ENCODE assay signal across 8 cellular contexts in genomic region chr13:19958119-19959111, GRCh38. TPM values are rescaled to one million over a fixed set of nuclear protein-coding genes. Genes with fewer than 3 reads are reported as not detected.
DNase-seq lines count a peak whose midpoint lies in the region; ATAC-seq and TF ChIP-seq lines count a peak whose summit lies in the region.

TSS of gene ZMYM2 (plus strand) at chr13:19958727. CDS start at chr13:19993073, 34,346 bp downstream.

- DNase-seq in AG04449 (ENCODE audit: low read depth, low spot score) = peak; percentile 84
- DNase-seq in NCI-H2227 (lab: John Stamatoyannopoulos, UW; ENCODE audit: unreplicated experiment) = peak; percentile 95
- DNase-seq in WERI-Rb-1 = peak; percentile 99
- peak; percentile 97 to 98 for DNase-seq in breast epithelium (ENCODE audit: low spot score in 2 of 2)

- H3K27me3 ChIP-seq in WERI-Rb-1 (ENCODE audit: insufficient read depth, low read depth, severe bottlenecking) (no peaks in the 10 kb centered on the region), breast epithelium (no peaks in the 10 kb centered on the region), skeletal muscle tissue (ENCODE audit: control insufficient read depth in 3 of 3, insufficient read depth in 3 of 3, low read length in 3 of 3) (no peaks in the 10 kb centered on the region)

- TF ChIP-seq CTCF in AG04449 (IDR thresholded peaks at IDR 0.05; ENCODE audit: insufficient read depth, low read length, missing control alignments) (no peak), WERI-Rb-1 (IDR thresholded peaks at IDR 0.05; ENCODE audit: low read depth, low read length) (no peak), breast epithelium (IDR thresholded peaks at IDR 0.05) (no peak)

- POLR2A ChIA-PET in AG04449 (lab: Yijun Ruan, JAX) = no interaction called here

- H3K4me1 ChIP-seq in breast epithelium = peaks cover 0 to 12% of the 10 kb centered on the region in 2 donors
- H3K4me1 ChIP-seq in skeletal muscle tissue (ENCODE audit: control insufficient read depth in 3 of 3, insufficient read depth in 3 of 3, low read length in 3 of 3) = peaks cover 14 to 19% (median 19%) of the 10 kb centered on the region in 3 donors

- CTCF ChIA-PET in AG04449 (lab: Yijun Ruan, JAX) = no interaction called here

- H3K36me3 ChIP-seq in WERI-Rb-1 (peaks cover 38% of the 10 kb centered on the region), breast epithelium (no peaks in the 10 kb centered on the region), skeletal muscle tissue (ENCODE audit: control insufficient read depth in 3 of 3, insufficient read depth in 3 of 3, low read length in 3 of 3) (no peaks in the 10 kb centered on the region)

- intact Hi-C loops in breast epithelium (cut with DNase I; ENCODE audit: low total_unique reads) = loop anchor here (5.0 kb wide), 2 partner anchors 96 to 326 kb away; partner anchors contain the start of genes MPHOSPH8 and ZMYM5

- H3K4me3 ChIP-seq in AG04449 (ENCODE audit: low read depth, low read length) (peak within 1 kb of the TSS; percentile 83), WERI-Rb-1 (ENCODE audit: low read depth, low read length) (peak within 1 kb of the TSS; percentile 81), breast epithelium (peak within 1 kb of the TSS; percentile 88 to 89 (median 88)), iPS-18c (ENCODE audit: insufficient read depth, low read depth, low read length) (peak within 1 kb of the TSS; percentile 92), skeletal muscle tissue (ENCODE audit: low read length in 3 of 3) (peak within 1 kb of the TSS; percentile 91 to 93 (median 91))

- H3K9me3 ChIP-seq in WERI-Rb-1 (ENCODE audit: severe bottlenecking) (no peaks in the 10 kb centered on the region), breast epithelium (no peaks in the 10 kb centered on the region), iPS-18c (ENCODE audit: control insufficient read depth, insufficient read depth, low read length) (no peaks in the 10 kb centered on the region), skeletal muscle tissue (ENCODE audit: control insufficient read depth in 3 of 3, low read length in 3 of 3) (no peaks in the 10 kb centered on the region)

- TF ChIP-seq POLR2A in breast epithelium (IDR thresholded peaks at IDR 0.05) = peak; percentile 71

- H3K9ac ChIP-seq in skeletal muscle tissue (ENCODE audit: low read depth in 1 of 3, low read length in 3 of 3) = peak within 1 kb of the TSS; percentile 87 to 96 (median 90)

- H3K27ac ChIP-seq in WERI-Rb-1 (peak within 1 kb of the TSS; percentile 99), breast epithelium (peak within 1 kb of the TSS; percentile 97 to 99), skeletal muscle tissue (ENCODE audit: low read depth, low read length) (peak within 1 kb of the TSS; percentile 88)

- ATAC-seq in GM18909 (IDR thresholded peaks at IDR 0.05; ENCODE audit: poor library complexity, unreplicated experiment) = peak; percentile 81
- peak; percentile 78 for ATAC-seq in HG03159 (IDR thresholded peaks at IDR 0.05; ENCODE audit: unreplicated experiment)

RNA-seq across cellular contexts. Expression of gene ZMYM2, which starts in this region (rescaled TPM):
- total RNA-seq in breast epithelium (100 to 1,000 TPM in 1 of 3 donors, 10 to 100 TPM in 2; 76.5 to 118 (median 93.1) TPM), skeletal muscle tissue (61.6 TPM)

Comparison
In these comparisons a context has a peak if more than half of its experiments do, and no peak if none do; other contexts are left out.
1. Peak in every context shown above with its lines: DNase-seq, ATAC-seq, H3K4me3 ChIP-seq and H3K27ac ChIP-seq.